ENCODE assay signal across 39 cellular contexts in genomic region chr6:112863753-112864152, GRCh38.
"Had no signal": no experiment of that assay in that cellular context is flagged by ENCODE, and none has a peak within 500 bp of the region (broad histone marks: within the 10 kb centered on the region; RNA-seq: fewer than 3 reads in every experiment).

No MANE protein-coding gene starts in this region.

- H3K36me3 Mint-ChIP-seq: activated naive CD4-positive, alpha-beta T cell treated with anti-CD3 and anti-CD28 coated beads, Interleukin-2, amount 10 ng/mL, durations not matched to agents 7 days and 5 days; activated naive CD4-positive, alpha-beta T cell treated with anti-CD3 and anti-CD28 coated beads, Interleukin-2, amount 50 U/mL, for 24 hours; activated naive CD8-positive, alpha-beta T cell; activated naive CD8-positive, alpha-beta T cell treated with anti-CD3 and anti-CD28 coated beads for 36 hours; activated naive CD8-positive, alpha-beta T cell treated with anti-CD3 and anti-CD28 coated beads, Interleukin-2, amount 10 ng/mL, durations not matched to agents 7 days and 5 days; brain had no signal

- H3K27ac Mint-ChIP-seq: activated naive CD4-positive, alpha-beta T cell treated with anti-CD3 and anti-CD28 coated beads for 36 hours; activated naive CD4-positive, alpha-beta T cell treated with anti-CD3 and anti-CD28 coated beads, Interleukin-2, amount 10 ng/mL, durations not matched to agents 7 days and 5 days; activated naive CD4-positive, alpha-beta T cell treated with anti-CD3 and anti-CD28 coated beads, Interleukin-2, amount 50 U/mL, for 24 hours; activated naive CD4-positive, alpha-beta T cell treated with anti-CD3 and anti-CD28 coated beads, Interleukin-2, amount 50 U/mL, for 72 hours; activated naive CD8-positive, alpha-beta T cell; activated naive CD8-positive, alpha-beta T cell treated with anti-CD3 and anti-CD28 coated beads for 36 hours; activated naive CD8-positive, alpha-beta T cell treated with anti-CD3 and anti-CD28 coated beads, Interleukin-2, amount 10 ng/mL, durations not matched to agents 7 days and 5 days; activated naive CD8-positive, alpha-beta T cell treated with anti-CD3 and anti-CD28 coated beads, Interleukin-2, amount 50 U/mL, for 24 hours; activated T-cell treated with anti-CD3 and anti-CD28 coated beads, Interleukin-2, amount 50 U/mL, for 24 hours; activated T-cell treated with anti-CD3 and anti-CD28 coated beads, Interleukin-2, amount 50 U/mL, for 72 hours; activated T-helper 1 cell treated with anti-CD3 and anti-CD28 coated beads, Interleukin-12 subunit alpha, Interleukin-12 subunit beta, Interleukin-2, Interleukin-4 antibody, amounts not matched to agents 30 ng/mL and 10 ng/mL and 1 ng/mL, durations not matched to agents 14 hours and 24 hours and 36 hours; activated T-helper 17 cell treated with anti-CD3 and anti-CD28 coated beads, Interleukin-2, amount 50 U/mL, for 72 hours; brain had no signal

- H3K4me3 Mint-ChIP-seq: activated naive CD4-positive, alpha-beta T cell treated with anti-CD3 and anti-CD28 coated beads for 36 hours; activated naive CD4-positive, alpha-beta T cell treated with anti-CD3 and anti-CD28 coated beads, Interleukin-2, amount 10 ng/mL, durations not matched to agents 7 days and 5 days; activated naive CD4-positive, alpha-beta T cell treated with anti-CD3 and anti-CD28 coated beads, Interleukin-2, amount 50 U/mL, for 24 hours; activated naive CD8-positive, alpha-beta T cell; activated naive CD8-positive, alpha-beta T cell treated with anti-CD3 and anti-CD28 coated beads for 36 hours; activated naive CD8-positive, alpha-beta T cell treated with anti-CD3 and anti-CD28 coated beads, Interleukin-2, amount 10 ng/mL, durations not matched to agents 7 days and 5 days; activated naive CD8-positive, alpha-beta T cell treated with anti-CD3 and anti-CD28 coated beads, Interleukin-2, amount 50 U/mL, for 24 hours; activated T-cell treated with anti-CD3 and anti-CD28 coated beads, Interleukin-2, amount 50 U/mL, for 24 hours; activated T-cell treated with anti-CD3 and anti-CD28 coated beads, Interleukin-2, amount 50 U/mL, for 4 hours; activated T-cell treated with anti-CD3 and anti-CD28 coated beads, Interleukin-2, amount 50 U/mL, for 72 hours; activated T-helper 1 cell treated with anti-CD3 and anti-CD28 coated beads, Interleukin-12 subunit alpha, Interleukin-12 subunit beta, Interleukin-2, Interleukin-4 antibody, amounts not matched to agents 30 ng/mL and 10 ng/mL and 1 ng/mL, durations not matched to agents 14 hours and 24 hours and 36 hours; activated T-helper 17 cell treated with anti-CD3 and anti-CD28 coated beads, Interleukin-2, amount 50 U/mL, for 72 hours; brain; central memory CD8-positive, alpha-beta T cell had no signal

- H3K27me3 ChIP-seq: adrenal gland, ascending aorta, body of pancreas, brain microvascular endothelial cell, breast epithelium, cardiac muscle cell had no signal

- H3K36me3 ChIP-seq: adrenal gland, ascending aorta, brain microvascular endothelial cell, cardiac muscle cell had no signal

- ATAC-seq: activated naive CD4-positive, alpha-beta T cell treated with anti-CD3 and anti-CD28 coated beads, Interleukin-2, amount 50 U/mL, for 72 hours; activated naive CD8-positive, alpha-beta T cell treated with anti-CD3 and anti-CD28 coated beads, Interleukin-2, amount 50 U/mL, for 24 hours; activated T-cell treated with anti-CD3 and anti-CD28 coated beads, Interleukin-2, amount 50 U/mL, for 4 hours; activated T-cell treated with anti-CD3 and anti-CD28 coated beads, Interleukin-2, amount 50 U/mL, for 72 hours; activated T-helper 17 cell treated with anti-CD3 and anti-CD28 coated beads, Interleukin-2, amount 50 U/mL, for 72 hours; body of pancreas had no signal

- H3K9me3 ChIP-seq: body of pancreas, breast epithelium had no signal

- H3K9me3 Mint-ChIP-seq: activated naive CD4-positive, alpha-beta T cell treated with anti-CD3 and anti-CD28 coated beads for 36 hours; activated naive CD4-positive, alpha-beta T cell treated with anti-CD3 and anti-CD28 coated beads, Interleukin-2, amount 10 ng/mL, durations not matched to agents 7 days and 5 days; activated naive CD8-positive, alpha-beta T cell treated with anti-CD3 and anti-CD28 coated beads for 36 hours; activated T-cell treated with anti-CD3 and anti-CD28 coated beads, Interleukin-2, amount 50 U/mL, for 4 hours; activated T-helper 1 cell treated with anti-CD3 and anti-CD28 coated beads, Interleukin-12 subunit alpha, Interleukin-12 subunit beta, Interleukin-2, Interleukin-4 antibody, amounts not matched to agents 30 ng/mL and 10 ng/mL and 1 ng/mL, durations not matched to agents 14 hours and 24 hours and 36 hours had no signal

- H3K4me1 Mint-ChIP-seq: activated naive CD4-positive, alpha-beta T cell treated with anti-CD3 and anti-CD28 coated beads, Interleukin-2, amount 10 ng/mL, durations not matched to agents 7 days and 5 days; activated naive CD4-positive, alpha-beta T cell treated with anti-CD3 and anti-CD28 coated beads, Interleukin-2, amount 50 U/mL, for 24 hours; activated naive CD8-positive, alpha-beta T cell treated with anti-CD3 and anti-CD28 coated beads for 36 hours; activated naive CD8-positive, alpha-beta T cell treated with anti-CD3 and anti-CD28 coated beads, Interleukin-2, amount 10 ng/mL, durations not matched to agents 7 days and 5 days; activated naive CD8-positive, alpha-beta T cell treated with anti-CD3 and anti-CD28 coated beads, Interleukin-2, amount 50 U/mL, for 24 hours; activated T-helper 17 cell treated with anti-CD3 and anti-CD28 coated beads, Interleukin-2, amount 50 U/mL, for 72 hours; central memory CD8-positive, alpha-beta T cell had no signal

- DNase-seq: activated effector memory CD4-positive, alpha-beta T cell treated with anti-CD3 and anti-CD28 coated beads, Interleukin-2, amount 50 U/mL, for 16 hours; activated effector memory CD4-positive, alpha-beta T cell treated with Interleukin-2 at 50 U/mL for 16 hours; activated gamma-delta T cell; activated gamma-delta T cell treated with Interleukin-2 at 50 U/mL for 16 hours; activated naive CD4-positive, alpha-beta T cell; activated naive CD4-positive, alpha-beta T cell treated with anti-CD3 and anti-CD28 coated beads for 36 hours; activated naive CD4-positive, alpha-beta T cell treated with anti-CD3 and anti-CD28 coated beads, Interleukin-2, amount 10 ng/mL, durations not matched to agents 7 days and 5 days; activated naive CD4-positive, alpha-beta T cell treated with anti-CD3 and anti-CD28 coated beads, Interleukin-2, amount 50 U/mL, for 16 hours; activated naive CD4-positive, alpha-beta T cell treated with Interleukin-2 at 50 U/mL for 16 hours; activated naive CD8-positive, alpha-beta T cell treated with anti-CD3 and anti-CD28 coated beads for 36 hours; activated naive CD8-positive, alpha-beta T cell treated with anti-CD3 and anti-CD28 coated beads, Interleukin-2, amount 10 ng/mL, durations not matched to agents 7 days and 5 days; activated naive CD8-positive, alpha-beta T cell treated with anti-CD3 and anti-CD28 coated beads, Interleukin-2, amount 50 U/mL, for 24 hours; activated T-cell treated with anti-CD3 and anti-CD28 coated beads, Interleukin-2, amount 50 U/mL, for 1 hour; activated T-cell treated with anti-CD3 and anti-CD28 coated beads, Interleukin-2, amount 50 U/mL, for 24 hours; activated T-cell treated with anti-CD3 and anti-CD28 coated beads, Interleukin-2, amount 50 U/mL, for 4 hours; activated T-cell treated with anti-CD3 and anti-CD28 coated beads, Interleukin-2, amount 50 U/mL, for 48 hours; activated T-cell treated with anti-CD3 and anti-CD28 coated beads, Interleukin-2, amount 50 U/mL, for 72 hours; adrenal gland; amniotic stem cell; amygdala; anterior cingulate cortex; aorta; body of pancreas; brain microvascular endothelial cell; caudate nucleus; central memory CD4-positive, alpha-beta T cell; cerebellar nuclear complex had no signal

- H3K4me1 ChIP-seq: adrenal gland, ascending aorta, body of pancreas, breast epithelium had no signal

- FAIRE-seq: astrocyte, bronchial epithelial cell had no signal

- H3K27me3 Mint-ChIP-seq: activated naive CD4-positive, alpha-beta T cell treated with anti-CD3 and anti-CD28 coated beads, Interleukin-2, amount 10 ng/mL, durations not matched to agents 7 days and 5 days; activated naive CD4-positive, alpha-beta T cell treated with anti-CD3 and anti-CD28 coated beads, Interleukin-2, amount 50 U/mL, for 24 hours; activated naive CD8-positive, alpha-beta T cell; activated naive CD8-positive, alpha-beta T cell treated with anti-CD3 and anti-CD28 coated beads for 36 hours; activated naive CD8-positive, alpha-beta T cell treated with anti-CD3 and anti-CD28 coated beads, Interleukin-2, amount 10 ng/mL, durations not matched to agents 7 days and 5 days; activated naive CD8-positive, alpha-beta T cell treated with anti-CD3 and anti-CD28 coated beads, Interleukin-2, amount 50 U/mL, for 24 hours; activated T-cell treated with anti-CD3 and anti-CD28 coated beads, Interleukin-2, amount 50 U/mL, for 24 hours; activated T-helper 17 cell treated with anti-CD3 and anti-CD28 coated beads, Interleukin-2, amount 50 U/mL, for 72 hours; central memory CD8-positive, alpha-beta T cell had no signal

- H3K4me3 ChIP-seq: adrenal gland, ascending aorta, body of pancreas, breast epithelium, cardiac muscle cell had no signal

- H3K27ac ChIP-seq: adrenal gland, ascending aorta, body of pancreas, brain microvascular endothelial cell, breast epithelium, cardiac muscle cell had no signal
